Comparison of ENCODE assay signal across 22 cellular contexts in the genomic region with DNA sequence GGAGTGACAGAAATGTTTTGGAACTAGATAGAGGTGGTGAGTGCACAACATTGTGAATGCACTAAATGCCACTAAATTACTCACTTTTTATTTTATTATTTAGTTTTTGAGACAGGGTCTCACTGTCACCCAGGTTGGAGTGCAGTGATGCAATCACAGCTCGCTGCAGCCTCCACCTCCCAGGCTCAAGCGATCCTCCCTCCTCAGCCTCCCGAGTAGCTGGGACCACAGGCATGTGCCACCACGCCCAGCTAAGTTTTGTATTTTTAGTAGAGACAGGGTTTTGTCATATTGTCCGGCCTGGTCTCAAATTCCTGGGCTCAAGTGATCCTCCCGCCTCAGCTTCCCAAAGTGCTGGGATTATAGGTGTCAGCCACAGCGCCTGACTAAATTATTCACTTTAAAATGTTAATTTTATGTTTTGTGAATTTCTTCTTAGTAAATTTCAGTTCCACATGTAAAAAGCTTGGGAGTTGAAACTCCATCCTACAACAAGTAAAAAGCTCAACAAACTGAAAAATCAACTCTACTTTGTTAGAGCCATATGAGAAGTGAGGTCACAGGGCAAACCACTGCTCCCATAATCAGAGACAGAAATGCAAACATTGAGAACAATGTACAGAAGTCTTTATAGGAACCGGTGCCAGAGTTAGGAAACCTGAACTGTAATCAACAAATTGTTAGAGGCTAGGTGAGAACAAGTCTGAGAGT. TPM values are rescaled to one million over a fixed set of nuclear protein-coding genes. Genes with fewer than 3 reads are reported as not detected.
"Had no signal": no experiment of that assay in that cellular context is flagged by ENCODE, and none has a peak within 500 bp of the region (broad histone marks: within the 10 kb centered on the region; RNA-seq: fewer than 3 reads in every experiment).

No MANE protein-coding gene starts in this region.

- H3K9me3 Mint-ChIP-seq: activated CD4-positive, alpha-beta memory T cell treated with anti-CD3 and anti-CD28 coated beads, Interleukin-2, amount 10 ng/mL, durations not matched to agents 7 days and 5 days; activated naive CD4-positive, alpha-beta T cell treated with anti-CD3 and anti-CD28 coated beads, Interleukin-2, amount 10 ng/mL, durations not matched to agents 7 days and 5 days; activated T-cell treated with anti-CD3 and anti-CD28 coated beads, Interleukin-2, amount 50 U/mL, for 24 hours had no signal

- H3K27me3 ChIP-seq: brain microvascular endothelial cell, thyroid gland had no signal

- H3K36me3 ChIP-seq: brain microvascular endothelial cell, thyroid gland had no signal

- H3K9me3 ChIP-seq: thyroid gland had no signal

- H3K27ac ChIP-seq: brain microvascular endothelial cell, coronary artery, thyroid gland had no signal

- DNase-seq: activated CD4-positive, alpha-beta memory T cell treated with anti-CD3 and anti-CD28 coated beads, Interleukin-2, amount 10 ng/mL, durations not matched to agents 7 days and 5 days; activated CD4-positive, alpha-beta T cell treated with anti-CD3 and anti-CD28 coated beads for 48 hours; activated CD4-positive, CD25-positive, alpha-beta regulatory T cell; activated naive CD4-positive, alpha-beta T cell treated with anti-CD3 and anti-CD28 coated beads, Interleukin-2, amount 10 ng/mL, durations not matched to agents 7 days and 5 days; activated T-cell treated with anti-CD3 and anti-CD28 coated beads, Interleukin-2, amount 50 U/mL, for 24 hours; aorta; brain microvascular endothelial cell; central memory CD4-positive, alpha-beta T cell; erythroblast; foreskin melanocyte; kidney; left ventricle myocardium superior; stimulated activated CD4-positive, alpha-beta T cell treated with anti-CD3 and anti-CD28 coated beads, Interleukin-12 subunit alpha, Interleukin-12 subunit beta, amount 100 ng/mL, for 4 hours; stimulated activated CD4-positive, alpha-beta T cell treated with anti-CD3 and anti-CD28 coated beads, Interleukin-1b, Interleukin-23, amount 100 ng/mL, for 48 hours; stimulated activated naive CD4-positive, alpha-beta T cell treated with Interleukin-2 at 50 U/mL for 16 hours; T-helper 9 cell; thyroid gland had no signal

- ATAC-seq: left ventricle myocardium superior had no signal

- H3K4me1 Mint-ChIP-seq: activated CD4-positive, alpha-beta memory T cell treated with anti-CD3 and anti-CD28 coated beads, Interleukin-2, amount 10 ng/mL, durations not matched to agents 7 days and 5 days had no signal

- H3K4me3 ChIP-seq: coronary artery, thyroid gland had no signal

- H3K4me1 ChIP-seq: thyroid gland had no signal

- H3K27ac Mint-ChIP-seq: activated CD4-positive, alpha-beta memory T cell treated with anti-CD3 and anti-CD28 coated beads, Interleukin-2, amount 10 ng/mL, durations not matched to agents 7 days and 5 days; activated naive CD4-positive, alpha-beta T cell treated with anti-CD3 and anti-CD28 coated beads, Interleukin-2, amount 10 ng/mL, durations not matched to agents 7 days and 5 days; activated T-cell treated with anti-CD3 and anti-CD28 coated beads, Interleukin-2, amount 50 U/mL, for 24 hours; progenitor cell of endocrine pancreas had no signal

- H3K36me3 Mint-ChIP-seq: activated naive CD4-positive, alpha-beta T cell treated with anti-CD3 and anti-CD28 coated beads, Interleukin-2, amount 10 ng/mL, durations not matched to agents 7 days and 5 days had no signal

- H3K27me3 Mint-ChIP-seq: activated T-cell treated with anti-CD3 and anti-CD28 coated beads, Interleukin-2, amount 50 U/mL, for 24 hours had no signal

- H3K4me3 Mint-ChIP-seq: activated CD4-positive, alpha-beta memory T cell treated with anti-CD3 and anti-CD28 coated beads, Interleukin-2, amount 10 ng/mL, durations not matched to agents 7 days and 5 days; activated naive CD4-positive, alpha-beta T cell treated with anti-CD3 and anti-CD28 coated beads, Interleukin-2, amount 10 ng/mL, durations not matched to agents 7 days and 5 days; activated T-cell treated with anti-CD3 and anti-CD28 coated beads, Interleukin-2, amount 50 U/mL, for 24 hours had no signal

RNA-seq across cellular contexts. Expression of gene SLC5A10, which starts 13.8 kb away (rescaled TPM):
- total RNA-seq: activated CD4-positive, alpha-beta memory T cell treated with anti-CD3 and anti-CD28 coated beads, Interleukin-2, amount 10 ng/mL, durations not matched to agents 7 days and 5 days; aorta; left ventricle myocardium superior; omental fat pad; progenitor cell of endocrine pancreas; thyroid gland; urinary bladder had no signal
- polyA plus RNA-seq: neural cell had no signal
